Comparison of ENCODE assay signal across 1 cellular context in the genomic region with DNA sequence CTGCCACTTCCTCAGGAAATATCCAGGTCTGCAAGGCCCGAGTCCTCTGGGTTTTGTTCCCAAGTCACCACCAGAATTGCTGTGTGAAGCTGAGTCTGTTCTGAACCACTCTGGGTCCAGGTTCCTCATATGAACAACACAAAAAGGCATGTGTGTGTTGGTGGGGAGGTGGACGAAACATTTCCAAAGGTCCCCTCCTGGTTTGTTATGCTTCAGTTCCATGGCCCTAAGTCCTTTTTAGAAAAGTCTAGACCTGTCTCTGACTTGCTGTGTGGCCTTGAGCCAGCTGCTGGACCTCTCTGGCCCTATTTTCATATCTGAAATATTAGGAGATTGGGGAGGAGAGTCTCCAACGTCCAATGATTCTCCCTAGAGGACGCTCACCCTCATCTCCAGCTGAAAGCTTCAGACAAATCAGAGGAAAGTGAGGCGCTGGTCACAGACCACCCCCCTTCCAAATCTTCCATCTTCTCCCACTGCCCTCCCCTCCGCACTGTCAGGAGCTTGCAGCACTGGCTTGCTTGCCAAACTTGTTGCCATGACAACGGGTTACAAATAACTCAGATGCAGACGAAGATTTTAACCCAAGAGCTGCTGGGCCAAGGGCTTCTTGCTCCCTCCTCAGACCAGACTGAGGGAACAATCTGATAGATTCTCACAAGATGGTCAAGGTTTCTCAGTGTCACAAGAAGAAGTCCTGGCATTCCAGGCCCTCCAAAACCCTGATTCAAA.
TF ChIP-seq lines count a peak whose summit lies in the region.

No MANE protein-coding gene starts in this region.

TF ChIP-seq in SK-N-SH treated with all-trans-retinoic acid at 6 μM for 48 hours, 23 proteins besides CTCF, POLR2A, EP300 and RAD21 (continued from another document):
- TF ChIP-seq CSRNP3 (CRISPR knock-in tag; IDR thresholded peaks at IDR 0.05), result no peak
- no peak for TF ChIP-seq ZNF70 (CRISPR knock-in tag; IDR thresholded peaks at IDR 0.05)
- TF ChIP-seq ESRRG (CRISPR knock-in tag; IDR thresholded peaks at IDR 0.05), result no peak
- TF ChIP-seq ARNTL (CRISPR knock-in tag; IDR thresholded peaks at IDR 0.05; ENCODE audit: borderline replicate concordance, low read depth), result no peak
- no peak for TF ChIP-seq TOX (CRISPR knock-in tag; IDR thresholded peaks at IDR 0.05; ENCODE audit: borderline replicate concordance)
